18 cellular contexts compared by ENCODE assay signal in genomic region chr1:38780133-38780532, GRCh38.
DNase-seq lines count a peak whose midpoint lies in the region; ATAC-seq, FAIRE-seq and TF ChIP-seq lines count a peak whose summit lies in the region.
"Had no signal": no experiment of that assay in that cellular context is flagged by ENCODE, and none has a peak within 500 bp of the region (broad histone marks: within the 10 kb centered on the region; RNA-seq: fewer than 3 reads in every experiment).

No MANE protein-coding gene starts in this region.

- H3K9me2 ChIP-seq in GM23338 (ENCODE audit: insufficient read depth), result no peaks in the 10 kb centered on the region

- POLR2A ChIA-PET in K562 (lab: Yijun Ruan, JAX), result no interaction called here
- POLR2A ChIA-PET in naive thymus-derived CD8-positive, alpha-beta T cell (lab: Charles Lee), result no interaction called here

- WGBS in heart left ventricle, 4 donors, result 68 to 72% (median 69%) methylated on average over 4 of the region's 4 CpGs
- WGBS in K562 (ENCODE audit: insufficient coverage, low coverage, missing lambda C conversion rate), result 30% methylated on average over 4 of the region's 4 CpGs

- CTCF ChIA-PET in K562 (lab: Yijun Ruan, JAX; ENCODE audit: low intra/inter-chr PET ratio), result no interaction called here

- no TSS peak for BruUV-seq in K562 (replicated peaks; lab: Mats Ljungman, UMichigan)

- H3K4me2 ChIP-seq in GM23338, result no peak overlapping the region; the same call in 1 of the 2 replicates
- no peak overlapping the region for H3K4me2 ChIP-seq in K562 (ENCODE audit: insufficient read depth, low read length)

- no peak for TF ChIP-seq RAD21 in K562 (CRISPR knock-in tag; conservative IDR thresholded peaks at IDR 0.05 in 1 of 2, IDR thresholded peaks at IDR 0.05 in 1 of 2)

- TF ChIP-seq CTCF in right atrium auricular region (IDR thresholded peaks at IDR 0.05) (no peak), heart left ventricle (IDR thresholded peaks at IDR 0.05) (no peak), GM23338 (conservative IDR thresholded peaks at IDR 0.05; ENCODE audit: low read depth in 2 of 2) (no peak), K562 (IDR thresholded peaks at IDR 0.05 in 2 of 3, conservative IDR thresholded peaks at IDR 0.05 in 1 of 3; ENCODE audit: insufficient read depth in 2 of 3, low read depth in 1 of 3, low read length in 3 of 3) (no peak)

- H3K4me3 ChIP-seq in right atrium auricular region (no peak overlapping the region), heart left ventricle (no peak overlapping the region), GM23338 (no peak overlapping the region), K562 (no peak overlapping the region)
- H3K4me3 ChIP-seq: GM12878 had no signal

- H3K27me3 Mint-ChIP-seq in GM23338 (ENCODE audit: insufficient read depth, low read depth, poor library complexity), result no peaks in the 10 kb centered on the region
- H3K27me3 Mint-ChIP-seq in naive thymus-derived CD8-positive, alpha-beta T cell, result peaks cover 26 to 57% (median 49%) of the 10 kb centered on the region in 5 donors

- H3K9ac ChIP-seq in K562 (ENCODE audit: insufficient read depth in 1 of 2, low read depth in 2 of 2, low read length in 2 of 2), result peak overlapping the region in 1 of 2 experiments; percentile 23; a peak in 1 of 4 replicates

- no peak for TF ChIP-seq EP300 in K562 (IDR thresholded peaks at IDR 0.05; ENCODE audit: low read length)

- H3K36me3 ChIP-seq in right atrium auricular region (no peaks in the 10 kb centered on the region), heart left ventricle (no peaks in the 10 kb centered on the region), GM23338 (ENCODE audit: insufficient read depth) (no peaks in the 10 kb centered on the region), K562 (ENCODE audit: control insufficient read depth, insufficient read depth, low read length) (no peaks in the 10 kb centered on the region)

- ATAC-seq in heart left ventricle (no peak), GM23338 (peak; percentile 66), K562 (no peak)
- ATAC-seq in naive thymus-derived CD8-positive, alpha-beta T cell, result no peak
- ATAC-seq: GM12878 had no signal

- H3K9me3 ChIP-seq in right atrium auricular region (no peaks in the 10 kb centered on the region), heart left ventricle (no peaks in the 10 kb centered on the region), K562 (replicated peaks; ENCODE audit: control insufficient read depth, insufficient read depth, low read depth, low read length) (no peaks in the 10 kb centered on the region)

- H4K20me1 ChIP-seq in GM23338 (replicated peaks; ENCODE audit: insufficient read depth) (no peaks in the 10 kb centered on the region), K562 (replicated peaks; ENCODE audit: control insufficient read depth, insufficient read depth, low read length) (no peaks in the 10 kb centered on the region)

- H3K36me3 Mint-ChIP-seq in GM23338 (ENCODE audit: low read depth), result no peaks in the 10 kb centered on the region
- no peaks in the 10 kb centered on the region for H3K36me3 Mint-ChIP-seq in naive thymus-derived CD8-positive, alpha-beta T cell
- H3K36me3 Mint-ChIP-seq: CD14-positive monocyte; CD8-positive, alpha-beta memory T cell had no signal

- H3K4me3 Mint-ChIP-seq in GM23338, result no peak overlapping the region
- no peak overlapping the region for H3K4me3 Mint-ChIP-seq in naive thymus-derived CD8-positive, alpha-beta T cell
- H3K4me3 Mint-ChIP-seq: CD14-positive monocyte; CD4-positive, alpha-beta T cell; CD8-positive, alpha-beta memory T cell had no signal

- DNase-seq in right atrium auricular region (ENCODE audit: low spot score) (peak; percentile 32), heart left ventricle (no peak), GM23338 (ENCODE audit: low spot score) (no peak), K562 (ENCODE audit: extremely low read depth in 1 of 4, low spot score in 3 of 4) (no peak), NCI-H2196 treated with DMSO at 0.1 percent for 48 hours (lab: John Stamatoyannopoulos, UW; ENCODE audit: unreplicated experiment) (no peak)
- no peak for DNase-seq in naive thymus-derived CD8-positive, alpha-beta T cell
- DNase-seq: CD4-positive, alpha-beta T cell; CD8-positive, alpha-beta memory T cell; DMS 273 treated with DMSO at 0.1 percent for 48 hours; DMS79; EL; GDM1; GOT3; HCEC 1CT had no signal

- no peaks in the 10 kb centered on the region for H3K9me3 Mint-ChIP-seq in GM23338
- no peaks in the 10 kb centered on the region for H3K9me3 Mint-ChIP-seq in naive thymus-derived CD8-positive, alpha-beta T cell
- H3K9me3 Mint-ChIP-seq: CD14-positive monocyte; CD4-positive, alpha-beta T cell; CD8-positive, alpha-beta memory T cell had no signal

- H3K79me2 ChIP-seq in GM23338 (replicated peaks; ENCODE audit: insufficient read depth) (no peaks in the 10 kb centered on the region), K562 (ENCODE audit: control insufficient read depth, insufficient read depth, low read length) (no peaks in the 10 kb centered on the region)

- in situ Hi-C loops in K562 (cut with MboI), result no loop called here

- no peaks in the 10 kb centered on the region for H3F3A ChIP-seq in GM23338 (replicated peaks; ENCODE audit: low read depth)

- H3K27ac ChIP-seq in right atrium auricular region (no peak overlapping the region), heart left ventricle (no peak overlapping the region), GM23338 (ENCODE audit: low read depth) (no peak overlapping the region), K562 (ENCODE audit: extremely low read depth, low read depth, low read length) (no peak overlapping the region)

- peaks cover 0 to 4% of the 10 kb centered on the region in 2 donors for H3K27me3 ChIP-seq in right atrium auricular region
- H3K27me3 ChIP-seq in heart left ventricle, result peaks cover 0 to 82% (median 37%) of the 10 kb centered on the region in 9 donors
- no peaks in the 10 kb centered on the region for H3K27me3 ChIP-seq in GM23338 (ENCODE audit: insufficient read depth)
- no peaks in the 10 kb centered on the region for H3K27me3 ChIP-seq in K562 (ENCODE audit: control insufficient read depth in 2 of 2, insufficient read depth in 2 of 2, low read length in 2 of 2)

- peaks cover 4% of the 10 kb centered on the region for H3K9me1 ChIP-seq in K562 (ENCODE audit: control insufficient read depth, insufficient read depth, low read length)

- FAIRE-seq in K562 (lab: Jason Lieb, UNC), result no peak
- FAIRE-seq: D721Med, GM12878, H54 had no signal

- H3K27ac Mint-ChIP-seq in GM23338, result no peak overlapping the region
- H3K27ac Mint-ChIP-seq in naive thymus-derived CD8-positive, alpha-beta T cell, result no peak overlapping the region
- H3K27ac Mint-ChIP-seq: CD14-positive monocyte; CD4-positive, alpha-beta T cell; CD8-positive, alpha-beta memory T cell had no signal

- no peaks in the 10 kb centered on the region for H3K4me1 ChIP-seq in right atrium auricular region
- H3K4me1 ChIP-seq in heart left ventricle, result peaks cover 0 to 7% (median 0%) of the 10 kb centered on the region in 12 donors
- H3K4me1 ChIP-seq in GM23338 (ENCODE audit: insufficient read depth), result peaks cover 20% of the 10 kb centered on the region; the same call in 1 of the 2 replicates
- H3K4me1 ChIP-seq in K562 (replicated peaks in 1 of 2; ENCODE audit: control insufficient read depth in 2 of 2, insufficient read depth in 2 of 2, low read length in 2 of 2), result peaks cover 15 to 38% of the 10 kb centered on the region in 2 experiments

- H3K4me1 Mint-ChIP-seq in GM23338, result peaks cover 19% of the 10 kb centered on the region
- H3K4me1 Mint-ChIP-seq in naive thymus-derived CD8-positive, alpha-beta T cell, result peaks cover 0 to 4% (median 1%) of the 10 kb centered on the region in 4 donors
- H3K4me1 Mint-ChIP-seq: CD8-positive, alpha-beta memory T cell had no signal

- H2AFZ ChIP-seq in GM23338, result no peak overlapping the region
- no peak overlapping the region for H2AFZ ChIP-seq in K562 (ENCODE audit: low read depth, low read length)

- TF ChIP-seq POLR2A in heart left ventricle (IDR thresholded peaks at IDR 0.05), result no peak
- TF ChIP-seq POLR2A in K562 (conservative IDR thresholded peaks at IDR 0.05), result no peak

- intact Hi-C loops in heart left ventricle (cut with DNase I) (no loop called here), K562 (cut with micrococcal nuclease) (no loop called here)

TF ChIP-seq in K562, 482 proteins besides CTCF, POLR2A, EP300 and RAD21:
- TF ChIP-seq PYGO2 (tag; IDR thresholded peaks at IDR 0.05) (no peak), CBFA2T3 (IDR thresholded peaks at IDR 0.05) (peak; percentile 22; the same call in 1 of the 2 replicates)
